ENCODE assay signal across 25 cellular contexts in genomic region chr20:40633123-40633850, GRCh38.
"Had no signal": no experiment of that assay in that cellular context is flagged by ENCODE, and none has a peak within 500 bp of the region (broad histone marks: within the 10 kb centered on the region; RNA-seq: fewer than 3 reads in every experiment).

No MANE protein-coding gene starts in this region.

- H3K27me3 ChIP-seq: cardiac muscle cell, tibial nerve had no signal

- H3K9me3 Mint-ChIP-seq: activated naive CD8-positive, alpha-beta T cell treated with anti-CD3 and anti-CD28 coated beads, Interleukin-2, amount 50 U/mL, for 24 hours; activated T-helper 1 cell treated with anti-CD3 and anti-CD28 coated beads, Interleukin-12 subunit alpha, Interleukin-12 subunit beta, Interleukin-2, Interleukin-4 antibody, amounts not matched to agents 30 ng/mL and 10 ng/mL and 1 ng/mL, durations not matched to agents 14 hours and 24 hours and 36 hours; dendritic cell treated with granulocyte-macrophage colony-stimulating factor and Interleukin-4, amounts not matched to agents 40 ng/mL and 50 ng/mL, for 4 days; nephron; T-helper 1 cell treated with Interleukin-12 subunit alpha and Interleukin-12 subunit beta and Interleukin-4 antibody, amounts not matched to agents 30 μg/mL and 1 μg/mL, for 36 hours; WTC11 had no signal

- H3K4me3 ChIP-seq: cardiac muscle cell, tibial nerve had no signal

- ATAC-seq: activated naive CD8-positive, alpha-beta T cell treated with anti-CD3 and anti-CD28 coated beads, Interleukin-2, amount 50 U/mL, for 24 hours; left ventricle myocardium superior; right cardiac atrium; stimulated activated naive CD8-positive, alpha-beta T cell treated with anti-CD3 and anti-CD28 coated beads, Interleukin-15, Interleukin-2, amounts not matched to agents 100 U/mL and 50 U/mL, for 24 hours; WTC11 had no signal

- DNase-seq: activated CD4-positive, alpha-beta T cell treated with anti-CD3 and anti-CD28 coated beads, Interleukin-2, amount 50 U/mL, for 48 hours; activated gamma-delta T cell; activated naive CD4-positive, alpha-beta T cell treated with anti-CD3 and anti-CD28 coated beads, Interleukin-2, amount 50 U/mL, for 16 hours; activated naive CD8-positive, alpha-beta T cell treated with anti-CD3 and anti-CD28 coated beads, Interleukin-2, amount 50 U/mL, for 24 hours; effector CD8-positive, alpha-beta T cell; glutamatergic neuron; hippocampal formation; left ventricle myocardium superior; mesenchymal stem cell; right cardiac atrium; stimulated activated CD4-positive, alpha-beta T cell treated with anti-CD3 and anti-CD28 coated beads, Interleukin-12 subunit alpha, Interleukin-12 subunit beta, amount 100 ng/mL, for 4 hours; stimulated activated CD4-positive, alpha-beta T cell treated with anti-CD3 and anti-CD28 coated beads, Interleukin-4, amount 100 ng/mL, for 4 hours; stimulated activated naive CD8-positive, alpha-beta T cell treated with anti-CD3 and anti-CD28 coated beads, Interleukin-15, Interleukin-2, amounts not matched to agents 100 U/mL and 50 U/mL, for 24 hours; substantia nigra; T1000 had no signal

- H3K27ac Mint-ChIP-seq: activated naive CD8-positive, alpha-beta T cell treated with anti-CD3 and anti-CD28 coated beads, Interleukin-2, amount 50 U/mL, for 24 hours; activated T-helper 1 cell treated with anti-CD3 and anti-CD28 coated beads, Interleukin-12 subunit alpha, Interleukin-12 subunit beta, Interleukin-2, Interleukin-4 antibody, amounts not matched to agents 30 ng/mL and 10 ng/mL and 1 ng/mL, durations not matched to agents 14 hours and 24 hours and 36 hours; dendritic cell treated with granulocyte-macrophage colony-stimulating factor and Interleukin-4, amounts not matched to agents 40 ng/mL and 50 ng/mL, for 4 days; nephron; T-helper 1 cell treated with Interleukin-12 subunit alpha and Interleukin-12 subunit beta and Interleukin-4 antibody, amounts not matched to agents 30 μg/mL and 1 μg/mL, for 36 hours; WTC11 had no signal

- H3K9ac ChIP-seq: parathyroid adenoma had no signal

- H3K4me1 ChIP-seq: tibial nerve had no signal

- H3K4me1 Mint-ChIP-seq: activated naive CD8-positive, alpha-beta T cell treated with anti-CD3 and anti-CD28 coated beads, Interleukin-2, amount 50 U/mL, for 24 hours; nephron had no signal

- H3K79me2 ChIP-seq: parathyroid adenoma had no signal

- H3K9me3 ChIP-seq: tibial nerve had no signal

- H3K4me3 Mint-ChIP-seq: activated naive CD8-positive, alpha-beta T cell treated with anti-CD3 and anti-CD28 coated beads, Interleukin-2, amount 50 U/mL, for 24 hours; activated T-helper 1 cell treated with anti-CD3 and anti-CD28 coated beads, Interleukin-12 subunit alpha, Interleukin-12 subunit beta, Interleukin-2, Interleukin-4 antibody, amounts not matched to agents 30 ng/mL and 10 ng/mL and 1 ng/mL, durations not matched to agents 14 hours and 24 hours and 36 hours; dendritic cell treated with granulocyte-macrophage colony-stimulating factor and Interleukin-4, amounts not matched to agents 40 ng/mL and 50 ng/mL, for 4 days; nephron; T-helper 1 cell treated with Interleukin-12 subunit alpha and Interleukin-12 subunit beta and Interleukin-4 antibody, amounts not matched to agents 30 μg/mL and 1 μg/mL, for 36 hours; WTC11 had no signal

- H3K36me3 Mint-ChIP-seq: WTC11 had no signal

- H3K36me3 ChIP-seq: cardiac muscle cell, tibial nerve had no signal

- H3K27ac ChIP-seq: cardiac muscle cell, parathyroid adenoma, tibial nerve had no signal

- H2AFZ ChIP-seq: parathyroid adenoma had no signal

- FAIRE-seq: frontal cortex, urothelium cell line had no signal
